In genomic region chr2:24924266-24924665, GRCh38 we compare ENCODE assay signal across 1 cellular context.
TF ChIP-seq lines count a peak whose summit lies in the region.

No MANE protein-coding gene starts in this region.

TF ChIP-seq in WTC11, 78 proteins besides CTCF, POLR2A, EP300 and RAD21 (continued from another document):
- no peak for TF ChIP-seq CDX4 (CRISPR knock-in tag; IDR thresholded peaks at IDR 0.05; ENCODE audit: borderline replicate concordance)
- no peak for TF ChIP-seq ZMAT4 (CRISPR knock-in tag; IDR thresholded peaks at IDR 0.05)
- no peak for TF ChIP-seq FOXJ3 (CRISPR knock-in tag; IDR thresholded peaks at IDR 0.05; ENCODE audit: borderline replicate concordance)
- no peak for TF ChIP-seq GABPB1 (CRISPR knock-in tag; IDR thresholded peaks at IDR 0.05)
